ENCODE assay signal across 1 cellular context in the genomic region with DNA sequence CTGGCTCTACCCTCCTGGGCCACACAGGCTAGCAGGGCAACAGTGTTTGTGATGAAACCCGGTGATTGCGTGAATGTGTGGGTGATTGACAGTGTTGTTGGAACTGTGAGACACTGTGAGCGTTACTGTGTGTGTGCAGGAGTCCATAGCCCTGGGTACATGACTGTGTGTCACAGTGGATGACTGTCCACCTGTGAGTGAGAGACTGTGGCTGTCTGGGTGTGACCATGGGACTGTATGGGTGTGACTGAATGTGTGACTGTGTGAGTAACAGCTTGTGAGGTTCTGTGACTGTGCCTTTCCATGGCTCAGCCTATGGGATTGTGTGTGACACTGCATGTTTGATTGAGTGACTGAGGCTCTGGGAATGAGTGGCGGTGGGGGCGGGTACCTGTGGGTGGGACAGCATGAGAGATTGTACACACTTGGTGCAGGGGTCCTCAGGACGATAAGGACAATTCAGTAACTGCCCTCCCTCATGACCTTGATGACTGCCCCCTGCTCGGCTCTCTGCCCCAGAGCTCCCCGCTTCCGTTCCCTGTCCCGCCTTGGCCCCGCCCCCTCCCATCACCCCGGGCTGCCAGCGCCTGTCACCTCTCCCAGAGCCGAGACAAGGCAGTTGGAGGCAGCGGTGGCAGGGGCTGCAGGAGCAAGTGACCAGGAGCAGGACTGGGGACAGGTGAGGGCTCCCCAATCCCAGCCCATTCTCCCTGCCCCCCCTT.
TF ChIP-seq lines count a peak whose summit lies in the region.

A gene with protein sequence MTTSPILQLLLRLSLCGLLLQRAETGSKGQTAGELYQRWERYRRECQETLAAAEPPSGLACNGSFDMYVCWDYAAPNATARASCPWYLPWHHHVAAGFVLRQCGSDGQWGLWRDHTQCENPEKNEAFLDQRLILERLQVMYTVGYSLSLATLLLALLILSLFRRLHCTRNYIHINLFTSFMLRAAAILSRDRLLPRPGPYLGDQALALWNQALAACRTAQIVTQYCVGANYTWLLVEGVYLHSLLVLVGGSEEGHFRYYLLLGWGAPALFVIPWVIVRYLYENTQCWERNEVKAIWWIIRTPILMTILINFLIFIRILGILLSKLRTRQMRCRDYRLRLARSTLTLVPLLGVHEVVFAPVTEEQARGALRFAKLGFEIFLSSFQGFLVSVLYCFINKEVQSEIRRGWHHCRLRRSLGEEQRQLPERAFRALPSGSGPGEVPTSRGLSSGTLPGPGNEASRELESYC (plus strand): TSS at position 602 of the 722 bp plus-strand sequence. CDS start 1,300 bp downstream, outside the sequence.

TF ChIP-seq in SK-N-SH treated with all-trans-retinoic acid at 6 μM for 48 hours, 23 proteins besides CTCF, POLR2A, EP300 and RAD21 (continued from another document):
- TF ChIP-seq, protein P1, sequence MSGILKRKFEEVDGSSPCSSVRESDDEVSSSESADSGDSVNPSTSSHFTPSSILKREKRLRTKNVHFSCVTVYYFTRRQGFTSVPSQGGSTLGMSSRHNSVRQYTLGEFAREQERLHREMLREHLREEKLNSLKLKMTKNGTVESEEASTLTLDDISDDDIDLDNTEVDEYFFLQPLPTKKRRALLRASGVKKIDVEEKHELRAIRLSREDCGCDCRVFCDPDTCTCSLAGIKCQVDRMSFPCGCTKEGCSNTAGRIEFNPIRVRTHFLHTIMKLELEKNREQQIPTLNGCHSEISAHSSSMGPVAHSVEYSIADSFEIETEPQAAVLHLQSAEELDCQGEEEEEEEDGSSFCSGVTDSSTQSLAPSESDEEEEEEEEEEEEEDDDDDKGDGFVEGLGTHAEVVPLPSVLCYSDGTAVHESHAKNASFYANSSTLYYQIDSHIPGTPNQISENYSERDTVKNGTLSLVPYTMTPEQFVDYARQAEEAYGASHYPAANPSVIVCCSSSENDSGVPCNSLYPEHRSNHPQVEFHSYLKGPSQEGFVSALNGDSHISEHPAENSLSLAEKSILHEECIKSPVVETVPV (CRISPR knock-in tag; IDR thresholded peaks at IDR 0.05), result no peak
- TF ChIP-seq CSDC2 (CRISPR knock-in tag; IDR thresholded peaks at IDR 0.05), result no peak
- TF ChIP-seq OSR1 (CRISPR knock-in tag; IDR thresholded peaks at IDR 0.05), result no peak
- TF ChIP-seq TCF4 (CRISPR knock-in tag; IDR thresholded peaks at IDR 0.05; ENCODE audit: borderline replicate concordance), result no peak
- no peak for TF ChIP-seq ZFP3 (CRISPR knock-in tag; IDR thresholded peaks at IDR 0.05)
